In the genomic region with DNA sequence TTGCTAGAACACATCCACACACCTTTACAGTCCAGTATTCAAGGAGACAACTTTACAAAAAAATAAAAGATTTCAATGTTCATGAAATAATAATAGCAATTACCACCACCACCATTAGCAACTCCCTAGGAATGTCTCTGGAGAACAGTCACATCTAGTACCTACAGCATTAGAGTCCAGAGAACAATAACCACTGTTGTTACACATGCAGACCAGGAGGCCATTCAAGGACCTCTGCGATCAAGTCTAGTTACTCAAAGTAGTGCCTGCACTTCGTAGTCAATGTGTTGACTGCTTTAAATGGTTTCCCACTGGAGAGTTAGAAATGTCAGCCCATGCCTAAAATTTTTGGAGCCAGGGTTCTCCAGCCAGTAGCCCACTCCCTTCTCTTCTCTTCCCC, we compare ENCODE assay signal across 18 cellular contexts.
A peak's percentile ranks its signal among the peaks of the same experiment; 100 is the strongest.
DNase-seq lines count a peak whose midpoint lies in the region; ATAC-seq, FAIRE-seq and TF ChIP-seq lines count a peak whose summit lies in the region.
"Had no signal": no experiment of that assay in that cellular context is flagged by ENCODE, and none has a peak within 500 bp of the region (broad histone marks: within the 10 kb centered on the region; RNA-seq: fewer than 3 reads in every experiment).

No MANE protein-coding gene starts in this region.

- no peak overlapping the region for H3K4me3 ChIP-seq in HepG2 (replicated peaks in 1 of 3; ENCODE audit: insufficient read depth in 1 of 3, low read depth in 2 of 3, low read length in 3 of 3)
- no peak overlapping the region for H3K4me3 ChIP-seq in right lobe of liver
- no peak overlapping the region for H3K4me3 ChIP-seq in brain microvascular endothelial cell (ENCODE audit: low read depth, low read length)
- H3K4me3 ChIP-seq: BLaER1, GM23248 had no signal

- TF ChIP-seq RAD21 in HepG2 (CRISPR knock-in tag; IDR thresholded peaks at IDR 0.05), result no peak

- POLR2A ChIA-PET in HepG2 (lab: Yijun Ruan, JAX), result no interaction called here

- TF ChIP-seq POLR2A in HepG2 (IDR thresholded peaks at IDR 0.05; ENCODE audit: insufficient read depth in 1 of 2, low read depth in 2 of 2, low read length in 2 of 2) (no peak), right lobe of liver (IDR thresholded peaks at IDR 0.05) (no peak)

- no peak overlapping the region; the same call in 1 of the 2 replicates for H3K9ac ChIP-seq in HepG2 (ENCODE audit: insufficient read depth, low read depth, low read length)
- H3K9ac ChIP-seq: BLaER1, GM23248 had no signal

- ATAC-seq in HepG2 (peak; percentile 78), right lobe of liver (no peak), HG02852 (IDR thresholded peaks at IDR 0.05; ENCODE audit: unreplicated experiment) (no peak)

- no peak overlapping the region for H2AFZ ChIP-seq in HepG2 (ENCODE audit: low read length)
- H2AFZ ChIP-seq: GM23248 had no signal

- H4K20me1 ChIP-seq in HepG2 (ENCODE audit: insufficient read depth, low read length), result no peaks in the 10 kb centered on the region
- H4K20me1 ChIP-seq: BLaER1 had no signal

- TF ChIP-seq EP300 in HepG2 (IDR thresholded peaks at IDR 0.05; ENCODE audit: low read depth in 2 of 2, low read length in 2 of 2) (no peak), HepG2 (CRISPR knock-in tag; IDR thresholded peaks at IDR 0.05; ENCODE audit: borderline replicate concordance) (no peak)

- intact Hi-C loops in HepG2 (cut with micrococcal nuclease; ENCODE audit: unreplicated experiment) (loop anchor here (5.0 kb wide), 1 partner anchor 643 kb away; no protein-coding TSS in a partner anchor), right lobe of liver (cut with DNase I) (no loop called here)

- in situ Hi-C loops in HepG2 (cut with HindIII; ENCODE audit: extremely low pct_ligation_motif_present, low pct_unique_long_range_greater_than_20kb) (no loop called here), brain microvascular endothelial cell (cut with HindIII; ENCODE audit: low pct_ligation_motif_present, low sequenced_read_pairs) (no loop called here)

- H3K9me3 ChIP-seq in HepG2 (ENCODE audit: low read length) (no peaks in the 10 kb centered on the region), right lobe of liver (no peaks in the 10 kb centered on the region)

- 0 out of 2 replicates have a peak overlapping the region, but pooled peaks have one; percentile 13 for H3K4me2 ChIP-seq in HepG2 (ENCODE audit: low read depth, low read length)
- H3K4me2 ChIP-seq: BLaER1 had no signal

- FAIRE-seq in HepG2 (lab: Jason Lieb, UNC) (no peak), urothelium cell line (lab: Jason Lieb, UNC) (no peak)
- FAIRE-seq: GM12891, H54 had no signal

- H3K79me2 ChIP-seq in HepG2 (ENCODE audit: insufficient read depth, low read length), result no peaks in the 10 kb centered on the region

- TF ChIP-seq CTCF in HepG2 (CRISPR knock-in tag; IDR thresholded peaks at IDR 0.05) (no peak), right lobe of liver (IDR thresholded peaks at IDR 0.05) (no peak), brain microvascular endothelial cell (IDR thresholded peaks at IDR 0.05; ENCODE audit: low read depth, low read length, missing control alignments) (no peak)

- H3K36me3 ChIP-seq in HepG2 (replicated peaks in 1 of 2; ENCODE audit: control insufficient read depth in 1 of 2, insufficient read depth in 2 of 2, low read length in 2 of 2), result no peaks in the 10 kb centered on the region; a peak in 1 of 5 replicates
- no peaks in the 10 kb centered on the region for H3K36me3 ChIP-seq in right lobe of liver
- H3K36me3 ChIP-seq in brain microvascular endothelial cell (replicated peaks), result no peaks in the 10 kb centered on the region
- H3K36me3 ChIP-seq: BLaER1 had no signal

- H3K4me1 ChIP-seq in HepG2 (ENCODE audit: insufficient read depth, low read length), result peaks cover 65% of the 10 kb centered on the region
- H3K4me1 ChIP-seq in right lobe of liver, result no peaks in the 10 kb centered on the region
- H3K4me1 ChIP-seq: BLaER1 had no signal

- CTCF ChIA-PET in HepG2 (lab: Yijun Ruan, JAX; ENCODE audit: low intra/inter-chr PET ratio, low total read pairs), result no interaction called here

- WGBS in HepG2 (ENCODE audit: low lambda C conversion rate), result 63% methylated on average over 2 of the region's 2 CpGs
- WGBS in right lobe of liver (ENCODE audit: insufficient coverage, low coverage, low lambda C conversion rate, missing lambda C conversion rate), result 40% methylated on average over 1 of the region's 2 CpGs

- H3K27me3 ChIP-seq in HepG2 (ENCODE audit: control insufficient read depth in 1 of 2, insufficient read depth in 2 of 2, low read length in 2 of 2) (no peaks in the 10 kb centered on the region), right lobe of liver (no peaks in the 10 kb centered on the region), brain microvascular endothelial cell (replicated peaks) (no peaks in the 10 kb centered on the region)
- H3K27me3 ChIP-seq: BLaER1 had no signal

- BruUV-seq in HepG2 (replicated peaks; lab: Mats Ljungman, UMichigan), result no TSS peak

- H3K27ac ChIP-seq in HepG2 (ENCODE audit: extremely low read length, insufficient read depth, low read length) (no peak overlapping the region), right lobe of liver (no peak overlapping the region), brain microvascular endothelial cell (no peak overlapping the region)
- H3K27ac ChIP-seq: BLaER1, GM23248 had no signal

- DNase-seq in HepG2 (ENCODE audit: low spot score) (peak; percentile 53), right lobe of liver (no peak), brain microvascular endothelial cell (peak; percentile 9), islet precursor cell (peak; percentile 77), urothelium cell line (ENCODE audit: low spot score) (peak; percentile 11), UCSD-AML1 (lab: John Stamatoyannopoulos, UW; ENCODE audit: unreplicated experiment) (no peak), NCI-H510A treated with DMSO at 0.1 percent for 48 hours (lab: John Stamatoyannopoulos, UW) (no peak)
- DNase-seq: 8988T; CD4-positive, alpha-beta memory T cell; DMS153; DND-41; EL; GM23248; HCEC 1CT had no signal

TF ChIP-seq in HepG2, 621 proteins besides CTCF, POLR2A, EP300 and RAD21 (continues in another document):
- TF ChIP-seq NFATC3 (CRISPR knock-in tag; IDR thresholded peaks at IDR 0.05) (no peak), KLF13 (CRISPR knock-in tag; IDR thresholded peaks at IDR 0.05) (no peak), ZNF20 (CRISPR knock-in tag; IDR thresholded peaks at IDR 0.05) (no peak), ELF1 (CRISPR knock-in tag; IDR thresholded peaks at IDR 0.05) (no peak), KDM6A (CRISPR knock-in tag; IDR thresholded peaks at IDR 0.05; ENCODE audit: low read depth) (no peak), REXO4 (CRISPR knock-in tag; IDR thresholded peaks at IDR 0.05; ENCODE audit: borderline replicate concordance) (no peak), MXD4 (CRISPR knock-in tag; IDR thresholded peaks at IDR 0.05) (no peak), HNRNPL (IDR thresholded peaks at IDR 0.05; ENCODE audit: low read depth, low read length) (no peak), ELF4 (CRISPR knock-in tag; IDR thresholded peaks at IDR 0.05; ENCODE audit: borderline replicate concordance) (no peak), EED (CRISPR knock-in tag; IDR thresholded peaks at IDR 0.05) (no peak), HDAC2 (CRISPR knock-in tag; IDR thresholded peaks at IDR 0.05) (0 out of 2 replicates have a peak, but pooled peaks have one; percentile 26), ZNF382 (CRISPR knock-in tag; IDR thresholded peaks at IDR 0.05; ENCODE audit: borderline replicate concordance) (no peak)
- TF ChIP-seq, protein P1, sequence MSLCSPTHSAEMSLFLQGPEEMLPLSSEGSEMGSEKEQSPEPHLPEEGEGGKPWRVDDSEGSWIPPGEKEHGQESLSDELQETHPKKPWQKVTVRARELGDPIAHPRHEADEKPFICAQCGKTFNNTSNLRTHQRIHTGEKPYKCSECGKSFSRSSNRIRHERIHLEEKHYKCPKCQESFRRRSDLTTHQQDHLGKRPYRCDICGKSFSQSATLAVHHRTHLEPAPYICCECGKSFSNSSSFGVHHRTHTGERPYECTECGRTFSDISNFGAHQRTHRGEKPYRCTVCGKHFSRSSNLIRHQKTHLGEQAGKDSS (CRISPR knock-in tag; IDR thresholded peaks at IDR 0.05; ENCODE audit: borderline replicate concordance, low read depth), result no peak
- TF ChIP-seq, protein P2, sequence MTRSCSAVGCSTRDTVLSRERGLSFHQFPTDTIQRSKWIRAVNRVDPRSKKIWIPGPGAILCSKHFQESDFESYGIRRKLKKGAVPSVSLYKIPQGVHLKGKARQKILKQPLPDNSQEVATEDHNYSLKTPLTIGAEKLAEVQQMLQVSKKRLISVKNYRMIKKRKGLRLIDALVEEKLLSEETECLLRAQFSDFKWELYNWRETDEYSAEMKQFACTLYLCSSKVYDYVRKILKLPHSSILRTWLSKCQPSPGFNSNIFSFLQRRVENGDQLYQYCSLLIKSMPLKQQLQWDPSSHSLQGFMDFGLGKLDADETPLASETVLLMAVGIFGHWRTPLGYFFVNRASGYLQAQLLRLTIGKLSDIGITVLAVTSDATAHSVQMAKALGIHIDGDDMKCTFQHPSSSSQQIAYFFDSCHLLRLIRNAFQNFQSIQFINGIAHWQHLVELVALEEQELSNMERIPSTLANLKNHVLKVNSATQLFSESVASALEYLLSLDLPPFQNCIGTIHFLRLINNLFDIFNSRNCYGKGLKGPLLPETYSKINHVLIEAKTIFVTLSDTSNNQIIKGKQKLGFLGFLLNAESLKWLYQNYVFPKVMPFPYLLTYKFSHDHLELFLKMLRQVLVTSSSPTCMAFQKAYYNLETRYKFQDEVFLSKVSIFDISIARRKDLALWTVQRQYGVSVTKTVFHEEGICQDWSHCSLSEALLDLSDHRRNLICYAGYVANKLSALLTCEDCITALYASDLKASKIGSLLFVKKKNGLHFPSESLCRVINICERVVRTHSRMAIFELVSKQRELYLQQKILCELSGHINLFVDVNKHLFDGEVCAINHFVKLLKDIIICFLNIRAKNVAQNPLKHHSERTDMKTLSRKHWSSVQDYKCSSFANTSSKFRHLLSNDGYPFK (CRISPR knock-in tag; IDR thresholded peaks at IDR 0.05; ENCODE audit: borderline replicate concordance), result no peak
- TF ChIP-seq, protein P3, sequence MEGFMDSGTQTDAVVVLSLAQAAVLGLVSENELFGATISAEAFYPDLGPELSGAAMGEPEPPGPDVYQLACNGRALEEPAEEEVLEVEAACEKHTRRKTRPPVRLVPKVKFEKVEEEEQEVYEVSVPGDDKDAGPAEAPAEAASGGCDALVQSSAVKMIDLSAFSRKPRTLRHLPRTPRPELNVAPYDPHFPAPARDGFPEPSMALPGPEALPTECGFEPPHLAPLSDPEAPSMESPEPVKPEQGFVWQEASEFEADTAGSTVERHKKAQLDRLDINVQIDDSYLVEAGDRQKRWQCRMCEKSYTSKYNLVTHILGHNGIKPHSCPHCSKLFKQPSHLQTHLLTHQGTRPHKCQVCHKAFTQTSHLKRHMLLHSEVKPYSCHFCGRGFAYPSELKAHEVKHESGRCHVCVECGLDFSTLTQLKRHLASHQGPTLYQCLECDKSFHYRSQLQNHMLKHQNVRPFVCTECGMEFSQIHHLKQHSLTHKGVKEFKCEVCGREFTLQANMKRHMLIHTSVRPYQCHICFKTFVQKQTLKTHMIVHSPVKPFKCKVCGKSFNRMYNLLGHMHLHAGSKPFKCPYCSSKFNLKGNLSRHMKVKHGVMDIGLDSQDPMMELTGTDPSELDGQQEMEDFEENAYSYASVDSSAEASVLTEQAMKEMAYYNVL (CRISPR knock-in tag; IDR thresholded peaks at IDR 0.05; ENCODE audit: borderline replicate concordance), result no peak

Comparison
In these comparisons a context has a peak if more than half of its experiments do, and no peak if none do; other contexts are left out.
1. DNase-seq: peak in HepG2 (single experiment), brain microvascular endothelial cell (single experiment), islet precursor cell (single experiment) and urothelium cell line (single experiment); none in right lobe of liver (0 of 3), UCSD-AML1 (single experiment) and NCI-H510A treated with DMSO at 0.1 percent for 48 hours (single experiment).